Comparison of ENCODE assay signal across 28 cellular contexts in the genomic region with DNA sequence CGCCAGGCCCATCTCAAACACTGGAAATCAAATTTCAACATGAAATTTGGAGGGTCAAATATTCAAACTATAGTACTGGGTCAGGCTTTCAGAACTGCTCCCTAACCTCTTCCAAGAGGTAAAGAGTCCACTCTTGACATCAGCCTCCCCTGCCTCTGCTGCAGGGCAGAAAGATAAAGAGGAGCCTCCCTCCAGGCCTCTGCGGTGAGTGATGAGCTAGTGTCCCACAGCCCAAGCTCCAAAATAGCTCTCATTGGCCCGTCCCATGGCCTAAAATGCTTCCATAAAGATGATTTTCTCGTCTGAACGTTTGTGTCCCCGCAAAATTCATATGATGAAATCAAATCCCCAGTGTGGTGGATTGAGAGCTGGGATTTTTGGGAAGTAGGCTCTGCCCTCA. TPM values are rescaled to one million over a fixed set of nuclear protein-coding genes. Genes with fewer than 3 reads are reported as not detected.
"Had no signal": no experiment of that assay in that cellular context is flagged by ENCODE, and none has a peak within 500 bp of the region (broad histone marks: within the 10 kb centered on the region; RNA-seq: fewer than 3 reads in every experiment).

No MANE protein-coding gene starts in this region.

- H3K27ac ChIP-seq: stomach, suprapubic skin, testis, thoracic aorta, thyroid gland, tibial artery, tibial nerve, transverse colon, upper lobe of left lung, upper lobe of right lung, uterus, vagina had no signal

- H3K36me3 Mint-ChIP-seq: stimulated activated effector memory CD8-positive, alpha-beta T cell treated with anti-CD3 and anti-CD28 coated beads, Interleukin-12 subunit alpha, Interleukin-12 subunit beta, amount 100 ng/mL, for 72 hours; stimulated activated memory B cell treated with anti-CD40 and anti-IgM and Interleukin-4, amounts not matched to agents 10 μg/mL and 1 μg/mL and 100 μg/mL, for 72 hours; stimulated activated naive B cell treated with anti-CD40 and anti-IgM and Interleukin-4, amounts not matched to agents 10 μg/mL and 1 μg/mL and 100 μg/mL, for 72 hours; type B pancreatic cell had no signal

- H3K4me3 ChIP-seq: stomach, suprapubic skin, testis, thoracic aorta, thyroid gland, tibial artery, tibial nerve, transverse colon, upper lobe of left lung, upper lobe of right lung, uterus, vagina had no signal

- H3K27ac Mint-ChIP-seq: stimulated activated effector memory CD8-positive, alpha-beta T cell treated with anti-CD3 and anti-CD28 coated beads, Interleukin-12 subunit alpha, Interleukin-12 subunit beta, amount 100 ng/mL, for 72 hours; stimulated activated memory B cell treated with anti-CD40 and anti-IgM and Interleukin-4, amounts not matched to agents 10 μg/mL and 1 μg/mL and 100 μg/mL, for 72 hours; stimulated activated naive B cell treated with anti-CD40 and anti-IgM and Interleukin-4, amounts not matched to agents 10 μg/mL and 1 μg/mL and 100 μg/mL, for 72 hours; stimulated activated naive CD8-positive, alpha-beta T cell treated with anti-CD3 and anti-CD28 coated beads, Interleukin-15, amount 100 ng/mL, for 72 hours; stimulated activated naive CD8-positive, alpha-beta T cell treated with anti-CD3 and anti-CD28 coated beads, Interleukin-15, Interleukin-2, amounts not matched to agents 100 ng/mL and 50 ng/mL, for 24 hours; type B pancreatic cell had no signal

- H3K27me3 ChIP-seq: testis, thyroid gland, tibial nerve, transverse colon, upper lobe of left lung, upper lobe of right lung, uterus, vagina had no signal

- H3K9me3 ChIP-seq: stomach, suprapubic skin, testis, thoracic aorta, thyroid gland, tibial artery, tibial nerve, transverse colon, upper lobe of left lung, upper lobe of right lung, uterus, vagina had no signal

- H3K36me3 ChIP-seq: stomach, suprapubic skin, thoracic aorta, thyroid gland, tibial artery, tibial nerve, transverse colon, upper lobe of left lung, upper lobe of right lung, uterus, vagina had no signal

- DNase-seq: stimulated activated CD4-positive, alpha-beta T cell treated with anti-CD3 and anti-CD28 coated beads, Interleukin-2, amount 100 ng/mL, for 48 hours; stimulated activated CD4-positive, alpha-beta T cell treated with anti-CD3 and anti-CD28 coated beads, Interleukin-4, amount 100 ng/mL, for 1 hour; stimulated activated CD4-positive, alpha-beta T cell treated with anti-CD3 and anti-CD28 coated beads, Interleukin-4, amount 100 ng/mL, for 24 hours; stimulated activated CD4-positive, alpha-beta T cell treated with anti-CD3 and anti-CD28 coated beads, Interleukin-4, amount 100 ng/mL, for 4 hours; stimulated activated naive B cell treated with anti-CD40 and anti-IgM and Interleukin-4, amounts not matched to agents 10 μg/mL and 1 μg/mL and 100 μg/mL, for 72 hours; stimulated activated naive CD4-positive, alpha-beta T cell; stimulated activated naive CD4-positive, alpha-beta T cell treated with Interleukin-2 at 50 U/mL for 16 hours; stimulated activated naive CD8-positive, alpha-beta T cell treated with anti-CD3 and anti-CD28 coated beads, Interleukin-15, amount 100 ng/mL, for 72 hours; stimulated activated naive CD8-positive, alpha-beta T cell treated with anti-CD3 and anti-CD28 coated beads, Interleukin-15, Interleukin-2, amounts not matched to agents 100 U/mL and 50 U/mL, for 24 hours; stomach; substantia nigra; testis; thyroid gland; transverse colon; trophoblast cell; upper lobe of left lung; upper lobe of right lung; uterus had no signal

- H3K4me1 ChIP-seq: stomach, suprapubic skin, testis, thyroid gland, tibial artery, tibial nerve, transverse colon, upper lobe of left lung, upper lobe of right lung, uterus, vagina had no signal

- H3K4me3 Mint-ChIP-seq: stimulated activated effector memory CD8-positive, alpha-beta T cell treated with anti-CD3 and anti-CD28 coated beads, Interleukin-12 subunit alpha, Interleukin-12 subunit beta, amount 100 ng/mL, for 72 hours; stimulated activated memory B cell treated with anti-CD40 and anti-IgM and Interleukin-4, amounts not matched to agents 10 μg/mL and 1 μg/mL and 100 μg/mL, for 72 hours; stimulated activated naive B cell treated with anti-CD40 and anti-IgM and Interleukin-4, amounts not matched to agents 10 μg/mL and 1 μg/mL and 100 μg/mL, for 72 hours; stimulated activated naive CD8-positive, alpha-beta T cell treated with anti-CD3 and anti-CD28 coated beads, Interleukin-15, amount 100 ng/mL, for 72 hours; stimulated activated naive CD8-positive, alpha-beta T cell treated with anti-CD3 and anti-CD28 coated beads, Interleukin-15, Interleukin-2, amounts not matched to agents 100 ng/mL and 50 ng/mL, for 24 hours; type B pancreatic cell had no signal

- H3K9me3 Mint-ChIP-seq: stimulated activated effector memory CD8-positive, alpha-beta T cell treated with anti-CD3 and anti-CD28 coated beads, Interleukin-12 subunit alpha, Interleukin-12 subunit beta, amount 100 ng/mL, for 72 hours; stimulated activated memory B cell treated with anti-CD40 and anti-IgM and Interleukin-4, amounts not matched to agents 10 μg/mL and 1 μg/mL and 100 μg/mL, for 72 hours; stimulated activated naive B cell treated with anti-CD40 and anti-IgM and Interleukin-4, amounts not matched to agents 10 μg/mL and 1 μg/mL and 100 μg/mL, for 72 hours; stimulated activated naive CD8-positive, alpha-beta T cell treated with anti-CD3 and anti-CD28 coated beads, Interleukin-15, amount 100 ng/mL, for 72 hours; stimulated activated naive CD8-positive, alpha-beta T cell treated with anti-CD3 and anti-CD28 coated beads, Interleukin-15, Interleukin-2, amounts not matched to agents 100 ng/mL and 50 ng/mL, for 24 hours; type B pancreatic cell had no signal

- H3K4me1 Mint-ChIP-seq: stimulated activated effector memory CD8-positive, alpha-beta T cell treated with anti-CD3 and anti-CD28 coated beads, Interleukin-12 subunit alpha, Interleukin-12 subunit beta, amount 100 ng/mL, for 72 hours; stimulated activated memory B cell treated with anti-CD40 and anti-IgM and Interleukin-4, amounts not matched to agents 10 μg/mL and 1 μg/mL and 100 μg/mL, for 72 hours; stimulated activated naive B cell treated with anti-CD40 and anti-IgM and Interleukin-4, amounts not matched to agents 10 μg/mL and 1 μg/mL and 100 μg/mL, for 72 hours; stimulated activated naive CD8-positive, alpha-beta T cell treated with anti-CD3 and anti-CD28 coated beads, Interleukin-15, amount 100 ng/mL, for 72 hours had no signal

RNA-seq across cellular contexts. Expression of gene ACTA1, which starts 57.4 kb away (rescaled TPM):
- total RNA-seq: subcutaneous adipose tissue, upper lobe of right lung, vagina had no signal
